Comparison of ENCODE assay signal across 8 cellular contexts in genomic region chr15:77944002-77944867, GRCh38.
DNase-seq lines count a peak whose midpoint lies in the region; ATAC-seq, FAIRE-seq and TF ChIP-seq lines count a peak whose summit lies in the region.

No MANE protein-coding gene starts in this region.

- RAD21 ChIA-PET in HCT116 (lab: Charles Lee; ENCODE audit: low non-redundant PET in 1 of 2, low total read pairs in 2 of 2, uncharacterized antibody in 2 of 2, unreplicated experiment in 2 of 2), result no interaction called here

- H3K9ac ChIP-seq in HCT116 (ENCODE audit: low read length), result no peak overlapping the region
- peak overlapping the region; percentile 45 for H3K9ac ChIP-seq in astrocyte (ENCODE audit: low read length)

- no peaks in the 10 kb centered on the region for H3K9me3 Mint-ChIP-seq in Calu3 (ENCODE audit: low read depth, unreplicated experiment)
- no peaks in the 10 kb centered on the region for H3K9me3 Mint-ChIP-seq in astrocyte (ENCODE audit: unreplicated experiment)

- H2AFZ ChIP-seq in HCT116 (ENCODE audit: low read depth, low read length, poor library complexity, severe bottlenecking) (no peak overlapping the region), astrocyte (ENCODE audit: low read depth, low read length) (peak overlapping the region; percentile 89)

- peak; percentile 79 for DNase-seq in Calu3
- DNase-seq in HCT116 (ENCODE audit: low read depth, low spot score), result peak; percentile 13
- no peak for DNase-seq in Panc1 (ENCODE audit: low read depth, low spot score)
- peak; percentile 72 for DNase-seq in astrocyte (ENCODE audit: low read depth)
- peak; percentile 89 for DNase-seq in right atrium auricular region (ENCODE audit: low spot score)
- DNase-seq in pons (ENCODE audit: low spot score), result peak; percentile 68
- no peak for DNase-seq in NK-92 (lab: John Stamatoyannopoulos, UW; ENCODE audit: unreplicated experiment)

- H3K36me3 ChIP-seq in HCT116 (ENCODE audit: control insufficient read depth in 1 of 2, insufficient read depth in 2 of 2, low read length in 2 of 2) (no peaks in the 10 kb centered on the region), Panc1 (ENCODE audit: control insufficient read depth, insufficient read depth, low read length) (no peaks in the 10 kb centered on the region), astrocyte (ENCODE audit: insufficient read depth, low read length) (no peaks in the 10 kb centered on the region), right atrium auricular region (no peaks in the 10 kb centered on the region)

- H3K27me3 ChIP-seq in HCT116 (ENCODE audit: insufficient read depth, low read length), result no peaks in the 10 kb centered on the region
- no peaks in the 10 kb centered on the region for H3K27me3 ChIP-seq in Panc1 (ENCODE audit: control insufficient read depth, insufficient read depth, low read length)
- H3K27me3 ChIP-seq in astrocyte (ENCODE audit: insufficient read depth, low read length), result no peaks in the 10 kb centered on the region
- H3K27me3 ChIP-seq in right atrium auricular region, result no peaks in the 10 kb centered on the region

- H3K27ac ChIP-seq in HCT116 (ENCODE audit: low read depth, low read length), result no peak overlapping the region
- peak overlapping the region; percentile 86 for H3K27ac ChIP-seq in Panc1 (ENCODE audit: low read length)
- H3K27ac ChIP-seq in astrocyte (ENCODE audit: low read depth, low read length), result no peak overlapping the region
- H3K27ac ChIP-seq in right atrium auricular region, result peak overlapping the region; percentile 75 to 82

- FAIRE-seq in astrocyte (lab: Jason Lieb, UNC), result no peak

- H3K79me2 ChIP-seq in HCT116 (ENCODE audit: insufficient read depth, low read length), result no peaks in the 10 kb centered on the region
- no peaks in the 10 kb centered on the region for H3K79me2 ChIP-seq in astrocyte (ENCODE audit: insufficient read depth, low read length)

- H3K27ac Mint-ChIP-seq in Calu3 (ENCODE audit: unreplicated experiment) (no peak overlapping the region), astrocyte (ENCODE audit: unreplicated experiment) (peak overlapping the region; percentile 77)

- CTCF ChIA-PET in Calu3 (lab: Charles Lee), result no interaction called here
- CTCF ChIA-PET in HCT116 (lab: Charles Lee), result no interaction called here
- CTCF ChIA-PET in Panc1 (lab: Charles Lee), result no interaction called here

- no peaks in the 10 kb centered on the region for H3K9me2 ChIP-seq in HCT116 (ENCODE audit: insufficient read depth)

- H3K4me1 Mint-ChIP-seq in Calu3 (ENCODE audit: low read depth, unreplicated experiment) (no peaks in the 10 kb centered on the region), astrocyte (ENCODE audit: low read depth, unreplicated experiment) (peaks cover 1% of the 10 kb centered on the region)

- intact Hi-C loops in Calu3 (cut with micrococcal nuclease; ENCODE audit: unreplicated experiment), result no loop called here
- intact Hi-C loops in HCT116 (cut with micrococcal nuclease), result no loop called here
- intact Hi-C loops in Panc1 (cut with micrococcal nuclease; ENCODE audit: unreplicated experiment), result no loop called here

- POLR2A ChIA-PET in HCT116 (lab: Charles Lee) (no interaction called here), Panc1 (lab: Charles Lee) (no interaction called here)

- H3K27me3 Mint-ChIP-seq in Calu3 (ENCODE audit: unreplicated experiment) (peaks cover 7% of the 10 kb centered on the region), astrocyte (ENCODE audit: low read depth, unreplicated experiment) (peaks cover 15% of the 10 kb centered on the region)

- H3K9me3 ChIP-seq in HCT116 (ENCODE audit: control insufficient read depth in 1 of 2, insufficient read depth in 1 of 2, low read depth in 1 of 2, low read length in 2 of 2), result no peaks in the 10 kb centered on the region
- no peaks in the 10 kb centered on the region for H3K9me3 ChIP-seq in Panc1 (ENCODE audit: control insufficient read depth, insufficient read depth, low read depth, low read length)
- no peaks in the 10 kb centered on the region for H3K9me3 ChIP-seq in astrocyte (ENCODE audit: insufficient read depth, low read depth, low read length)
- H3K9me3 ChIP-seq in right atrium auricular region, result no peaks in the 10 kb centered on the region

- H3K36me3 Mint-ChIP-seq in Calu3 (ENCODE audit: insufficient read depth, unreplicated experiment), result peaks cover 6% of the 10 kb centered on the region
- no peaks in the 10 kb centered on the region for H3K36me3 Mint-ChIP-seq in astrocyte (ENCODE audit: low read depth, unreplicated experiment)

- no peaks in the 10 kb centered on the region for H4K20me1 ChIP-seq in HCT116 (ENCODE audit: insufficient read depth)
- H4K20me1 ChIP-seq in astrocyte (ENCODE audit: insufficient read depth, low read length), result no peaks in the 10 kb centered on the region

- TF ChIP-seq CTCF in Calu3 (IDR thresholded peaks at IDR 0.05; ENCODE audit: unreplicated experiment) (no peak), HCT116 (IDR thresholded peaks at IDR 0.05 in 2 of 3, conservative IDR thresholded peaks at IDR 0.05 in 1 of 3; ENCODE audit: borderline replicate concordance in 1 of 3, insufficient read depth in 1 of 3, low read depth in 2 of 3, low read length in 2 of 3) (no peak), Panc1 (IDR thresholded peaks at IDR 0.05) (no peak), astrocyte (IDR thresholded peaks at IDR 0.05; ENCODE audit: insufficient read depth, low read depth, low read length) (no peak), right atrium auricular region (IDR thresholded peaks at IDR 0.05) (peak in 1 of 2 donors; percentile 14)

- H3K4me1 ChIP-seq in HCT116 (ENCODE audit: control insufficient read depth in 1 of 2, insufficient read depth in 2 of 2, low read length in 2 of 2) (no peaks in the 10 kb centered on the region), Panc1 (ENCODE audit: control insufficient read depth, insufficient read depth, low read length) (peaks cover 11% of the 10 kb centered on the region), astrocyte (ENCODE audit: insufficient read depth, low read length) (no peaks in the 10 kb centered on the region), right atrium auricular region (peaks cover 0 to 6% of the 10 kb centered on the region in 2 donors)

- no peak for TF ChIP-seq RAD21 in HCT116 (IDR thresholded peaks at IDR 0.05; ENCODE audit: low read depth)

- no peak for ATAC-seq in HCT116
- peak; percentile 92 for ATAC-seq in Panc1
- no peak for ATAC-seq in HG03442 (IDR thresholded peaks at IDR 0.05; ENCODE audit: unreplicated experiment)

- H3K4me3 ChIP-seq in HCT116 (replicated peaks in 1 of 2; ENCODE audit: low read depth in 1 of 2, low read length in 2 of 2), result no peak overlapping the region
- peak overlapping the region; percentile 36 to 49 for H3K4me3 ChIP-seq in Panc1 (ENCODE audit: low read depth in 2 of 2, low read length in 2 of 2)
- H3K4me3 ChIP-seq in astrocyte (ENCODE audit: insufficient read depth, low read depth, low read length), result peak overlapping the region; percentile 45
- peak overlapping the region; percentile 44 to 57 for H3K4me3 ChIP-seq in right atrium auricular region

- H3K4me3 Mint-ChIP-seq in Calu3 (ENCODE audit: low read depth, unreplicated experiment) (peak overlapping the region; percentile 72), astrocyte (ENCODE audit: unreplicated experiment) (peak overlapping the region; percentile 70)

- BruUV-seq in Calu3 (replicated peaks; lab: Mats Ljungman, UMichigan), result no TSS peak
- no TSS peak for BruUV-seq in HCT116 (replicated peaks; lab: Mats Ljungman, UMichigan)
- TSS peak; percentile 95 for BruUV-seq in Panc1 (replicated peaks; lab: Mats Ljungman, UMichigan)

- TF ChIP-seq POLR2A in HCT116 (IDR thresholded peaks at IDR 0.05; ENCODE audit: borderline replicate concordance, extremely low read depth, insufficient read depth, insufficient read length), result no peak

- in situ Hi-C loops in Panc1 (cut with HindIII; ENCODE audit: low pct_unique_long_range_greater_than_20kb, low sequenced_read_pairs), result no loop called here

- no peak overlapping the region for H3K4me2 ChIP-seq in HCT116 (ENCODE audit: low read length)
- peak overlapping the region; percentile 81 for H3K4me2 ChIP-seq in astrocyte (ENCODE audit: low read length)

TF ChIP-seq in HCT116, 20 proteins besides CTCF, POLR2A, EP300 and RAD21 (continues in another document):
- TF ChIP-seq YY1 (IDR thresholded peaks at IDR 0.05; ENCODE audit: extremely low read depth, insufficient replicate concordance, low read depth, low read length), result no peak
- no peak for TF ChIP-seq FOSL1 (IDR thresholded peaks at IDR 0.05; ENCODE audit: low read depth)
- no peak for TF ChIP-seq MAX (IDR thresholded peaks at IDR 0.05)
- TF ChIP-seq POLR2AphosphoS5 (IDR thresholded peaks at IDR 0.05; ENCODE audit: low read depth, low read length), result no peak
- TF ChIP-seq ZFX (IDR thresholded peaks at IDR 0.05), result no peak
- TF ChIP-seq TCF7L2 (IDR thresholded peaks at IDR 0.05; ENCODE audit: borderline replicate concordance, extremely low read depth, insufficient read depth, insufficient read length), result no peak
- no peak for TF ChIP-seq CEBPB (IDR thresholded peaks at IDR 0.05; ENCODE audit: low read depth)
- TF ChIP-seq SIN3A (IDR thresholded peaks at IDR 0.05; ENCODE audit: low read depth), result no peak
- TF ChIP-seq SRF (IDR thresholded peaks at IDR 0.05; ENCODE audit: low read depth), result no peak
- no peak for TF ChIP-seq ATF3 (IDR thresholded peaks at IDR 0.05)
- no peak for TF ChIP-seq CBX3 (IDR thresholded peaks at IDR 0.05; ENCODE audit: low read depth)

Comparison
In these comparisons a context has a peak if more than half of its experiments do, and no peak if none do; other contexts are left out.
1. DNase-seq: peak in Calu3 (single experiment), HCT116 (single experiment), astrocyte (single experiment), right atrium auricular region (single experiment) and pons (single experiment); none in Panc1 (single experiment) and NK-92 (single experiment).
2. H3K27ac ChIP-seq: peak in Panc1 (single experiment) and right atrium auricular region (2 of 2); none in HCT116 (single experiment) and astrocyte (single experiment).
3. H3K4me3 ChIP-seq: peak in Panc1 (2 of 2), astrocyte (single experiment) and right atrium auricular region (2 of 2); none in HCT116 (0 of 2).